19 cellular contexts compared by ENCODE assay signal in genomic region chr1:77027916-77028315, GRCh38.
DNase-seq lines count a peak whose midpoint lies in the region; ATAC-seq and TF ChIP-seq lines count a peak whose summit lies in the region.
"Had no signal": no experiment of that assay in that cellular context is flagged by ENCODE, and none has a peak within 500 bp of the region (broad histone marks: within the 10 kb centered on the region; RNA-seq: fewer than 3 reads in every experiment).

No MANE protein-coding gene starts in this region.

- peaks cover 59% of the 10 kb centered on the region for H3K4me1 Mint-ChIP-seq in neural progenitor cell
- H3K4me1 Mint-ChIP-seq: B cell; CD4-positive, CD25-positive, alpha-beta regulatory T cell had no signal

- H3K27me3 Mint-ChIP-seq in neural progenitor cell (ENCODE audit: insufficient read depth, low read depth): peaks cover 2% of the 10 kb centered on the region

- no peak for ATAC-seq in GM19023 (IDR thresholded peaks at IDR 0.05; ENCODE audit: unreplicated experiment)
- no peak for ATAC-seq in lower lobe of right lung
- ATAC-seq: CD8-positive, alpha-beta T cell; GM23338; HCT116 had no signal

- H3K4me2 ChIP-seq in neural progenitor cell: peak overlapping the region; percentile 42
- H3K4me2 ChIP-seq: BLaER1, GM23338 had no signal

- peaks cover 3% of the 10 kb centered on the region for H4K20me1 ChIP-seq in neural progenitor cell (ENCODE audit: low read depth)
- H4K20me1 ChIP-seq: BLaER1 had no signal

- WGBS in mesodermal cell (ENCODE audit: insufficient coverage in 2 of 2), 2 experiments: 50 to 100% methylated on average over 1 to 2 of the region's 2 CpGs

- H3K27ac ChIP-seq in mesodermal cell (ENCODE audit: low read depth, low read length, severe bottlenecking) (peak overlapping the region; percentile 26), neural progenitor cell (no peak overlapping the region), lower lobe of right lung (no peak overlapping the region)
- H3K27ac ChIP-seq: 22Rv1, BLaER1, C4-2B had no signal

- H3K4me3 ChIP-seq in mesodermal cell (ENCODE audit: extremely low read depth, insufficient read depth, low read length, poor library complexity, severe bottlenecking) (no peak overlapping the region), neural progenitor cell (no peak overlapping the region), lower lobe of right lung (no peak overlapping the region)
- H3K4me3 ChIP-seq: BLaER1, GM23338 had no signal

- no peaks in the 10 kb centered on the region for H3K79me2 ChIP-seq in neural progenitor cell (ENCODE audit: low read depth)

- H3K4me1 ChIP-seq in mesodermal cell (ENCODE audit: control insufficient read depth, insufficient read depth, low read length, poor library complexity, severe bottlenecking) (peaks cover 4% of the 10 kb centered on the region), neural progenitor cell (peaks cover 23% of the 10 kb centered on the region), lower lobe of right lung (no peaks in the 10 kb centered on the region)
- H3K4me1 ChIP-seq: BLaER1 had no signal

- peaks cover 2% of the 10 kb centered on the region for H3K36me3 Mint-ChIP-seq in neural progenitor cell
- H3K36me3 Mint-ChIP-seq: CD4-positive, CD25-positive, alpha-beta regulatory T cell; CD8-positive, alpha-beta T cell had no signal

- H3K36me3 ChIP-seq in mesodermal cell (ENCODE audit: control insufficient read depth, insufficient read depth, low read length) (no peaks in the 10 kb centered on the region), neural progenitor cell (no peaks in the 10 kb centered on the region), lower lobe of right lung (no peaks in the 10 kb centered on the region)
- H3K36me3 ChIP-seq: BLaER1 had no signal

- no peak overlapping the region for H2AFZ ChIP-seq in neural progenitor cell (replicated peaks)
- H2AFZ ChIP-seq: GM23338 had no signal

- intact Hi-C loops in lower lobe of right lung (cut with DNase I): no loop called here

- H3K9ac ChIP-seq in neural progenitor cell: no peak overlapping the region
- H3K9ac ChIP-seq: BLaER1 had no signal

- H3K27ac Mint-ChIP-seq in neural progenitor cell: no peak overlapping the region
- H3K27ac Mint-ChIP-seq: B cell; CD4-positive, CD25-positive, alpha-beta regulatory T cell; CD8-positive, alpha-beta T cell; GM23338; H9 had no signal

- H3F3A ChIP-seq in neural progenitor cell (ENCODE audit: low read depth): no peaks in the 10 kb centered on the region

- no peaks in the 10 kb centered on the region for H3K9me3 Mint-ChIP-seq in neural progenitor cell
- H3K9me3 Mint-ChIP-seq: CD4-positive, CD25-positive, alpha-beta regulatory T cell; CD8-positive, alpha-beta T cell; GM23338; H9 had no signal

- TF ChIP-seq CTCF in neural progenitor cell (IDR thresholded peaks at IDR 0.05): no peak
- TF ChIP-seq CTCF in lower lobe of right lung (IDR thresholded peaks at IDR 0.05): no peak

- H3K27me3 ChIP-seq in neural progenitor cell (no peaks in the 10 kb centered on the region), lower lobe of right lung (ENCODE audit: low read depth) (no peaks in the 10 kb centered on the region)
- H3K27me3 ChIP-seq: BLaER1 had no signal

- DNase-seq in SK-N-DZ (ENCODE audit: low spot score) (peak; percentile 8), islet precursor cell (peak; percentile 51), neural progenitor cell (ENCODE audit: low spot score) (peak; percentile 21), NCI-H510A treated with DMSO at 0.1 percent for 48 hours (lab: John Stamatoyannopoulos, UW) (no peak), lower lobe of right lung (no peak)
- DNase-seq: CD4-positive, CD25-positive, alpha-beta regulatory T cell; CD8-positive, alpha-beta T cell; DMS53; DMS79 treated with DMSO at 0.1 percent for 48 hours; GF-D8; H9 had no signal

- no peak overlapping the region for H3K4me3 Mint-ChIP-seq in neural progenitor cell
- H3K4me3 Mint-ChIP-seq: B cell; CD8-positive, alpha-beta T cell; GM23338; H9 had no signal

- no peaks in the 10 kb centered on the region for H3K9me3 ChIP-seq in mesodermal cell (ENCODE audit: control insufficient read depth, low read length)
- no peaks in the 10 kb centered on the region for H3K9me3 ChIP-seq in neural progenitor cell (ENCODE audit: low read depth)
- no peaks in the 10 kb centered on the region for H3K9me3 ChIP-seq in lower lobe of right lung
- H3K9me3 ChIP-seq: BLaER1 had no signal

Comparison
In these comparisons a context has a peak if more than half of its experiments do, and no peak if none do; other contexts are left out.
1. DNase-seq: peak in SK-N-DZ (single experiment), islet precursor cell (single experiment) and neural progenitor cell (single experiment); none in NCI-H510A treated with DMSO at 0.1 percent for 48 hours (single experiment) and lower lobe of right lung (single experiment).